In genomic region chr20:53606364-53606985, GRCh38 we compare ENCODE assay signal across 12 cellular contexts. TPM values are rescaled to one million over a fixed set of nuclear protein-coding genes. Genes with fewer than 3 reads are reported as not detected.
A peak's percentile ranks its signal among the peaks of the same experiment; 100 is the strongest.
DNase-seq lines count a peak whose midpoint lies in the region; ATAC-seq and TF ChIP-seq lines count a peak whose summit lies in the region.
"Had no signal": no experiment of that assay in that cellular context is flagged by ENCODE, and none has a peak within 500 bp of the region (broad histone marks: within the 10 kb centered on the region; RNA-seq: fewer than 3 reads in every experiment).

No MANE protein-coding gene starts in this region.

- H2BK20ac ChIP-seq in IMR-90 (ENCODE audit: low read depth, low read length): 0 out of 2 replicates have a peak overlapping the region, but pooled peaks have one; percentile 24

- H2BK5ac ChIP-seq in IMR-90 (ENCODE audit: low read depth, low read length, poor library complexity, severe bottlenecking) (no peak overlapping the region), neuronal stem cell (ENCODE audit: low read length) (no peak overlapping the region)

- H3K4me2 ChIP-seq in IMR-90 (ENCODE audit: low read depth, low read length): no peak overlapping the region
- no peak overlapping the region for H3K4me2 ChIP-seq in neuronal stem cell (ENCODE audit: insufficient read depth, low read length, poor library complexity, severe bottlenecking)

- H2BK12ac ChIP-seq in neuronal stem cell (ENCODE audit: low read length): peak overlapping the region; percentile 73

- no peak overlapping the region for H3K27ac ChIP-seq in IMR-90 (ENCODE audit: insufficient read depth, low read length)
- H3K27ac ChIP-seq in neuronal stem cell (replicated peaks; ENCODE audit: low read length): no peak overlapping the region
- H3K27ac ChIP-seq: ovary had no signal

- no peaks in the 10 kb centered on the region for H3K36me3 ChIP-seq in IMR-90 (ENCODE audit: control insufficient read depth, insufficient read depth, low read length)
- H3K36me3 ChIP-seq in neuronal stem cell (replicated peaks in 1 of 2; ENCODE audit: control insufficient read depth in 2 of 2, insufficient read depth in 2 of 2, low read length in 2 of 2): no peaks in the 10 kb centered on the region
- H3K36me3 ChIP-seq: ovary had no signal

- H3K9ac ChIP-seq in IMR-90 (ENCODE audit: low read depth, low read length) (no peak overlapping the region), neuronal stem cell (ENCODE audit: low read depth, low read length, poor library complexity) (no peak overlapping the region)

- H3K4me3 ChIP-seq in IMR-90 (ENCODE audit: insufficient read depth, low read depth, low read length) (no peak overlapping the region), astrocyte of the spinal cord (ENCODE audit: low read depth, low read length) (no peak overlapping the region), neuronal stem cell (ENCODE audit: low read length in 2 of 2) (no peak overlapping the region)
- H3K4me3 ChIP-seq: ovary had no signal

- H3K18ac ChIP-seq in IMR-90 (ENCODE audit: low read depth, low read length): no peak overlapping the region
- peak overlapping the region; percentile 11 for H3K18ac ChIP-seq in neuronal stem cell (ENCODE audit: low read length)

- H3K56ac ChIP-seq in IMR-90 (ENCODE audit: extremely low read depth, insufficient read depth, low read length): no peak overlapping the region

- no peak overlapping the region for H4K5ac ChIP-seq in IMR-90 (ENCODE audit: low read depth, low read length)

- H4K91ac ChIP-seq in IMR-90 (ENCODE audit: insufficient read depth, low read depth, low read length): no peak overlapping the region
- H4K91ac ChIP-seq in neuronal stem cell (ENCODE audit: low read depth, low read length, poor library complexity): no peak overlapping the region

- H2AFZ ChIP-seq in IMR-90 (replicated peaks; ENCODE audit: low read length, poor library complexity) (no peak overlapping the region), neuronal stem cell (ENCODE audit: low read length) (peak overlapping the region; percentile 68)

- H3K27me3 ChIP-seq in IMR-90 (ENCODE audit: control insufficient read depth, insufficient read depth, low read length) (no peaks in the 10 kb centered on the region), neuronal stem cell (ENCODE audit: control insufficient read depth in 3 of 3, insufficient read depth in 3 of 3, low read depth in 1 of 3, low read length in 3 of 3) (no peaks in the 10 kb centered on the region)
- H3K27me3 ChIP-seq: ovary had no signal

- 98% methylated on average over 7 of the region's 8 CpGs; no CpG with 5 or more reads in 1 of the 2 experiments for WGBS in IMR-90 (ENCODE audit: extremely low coverage in 2 of 2, insufficient read length in 1 of 2), 2 experiments
- WGBS in neuronal stem cell (ENCODE audit: extremely low coverage in 2 of 2, insufficient read length in 2 of 2, insufficient replicate concordance in 1 of 2), 2 donors: no CpG with 5 or more reads among the region's 8 CpGs

- H2AK9ac ChIP-seq in IMR-90 (replicated peaks; ENCODE audit: low read depth, low read length, poor library complexity): no peak overlapping the region

- no peak for TF ChIP-seq POLR2A in IMR-90 (IDR thresholded peaks at IDR 0.05; ENCODE audit: low read depth, low read length)

- peak; percentile 49 for DNase-seq in AG20443 (ENCODE audit: low spot score)
- DNase-seq in IMR-90: peak; percentile 82
- DNase-seq in astrocyte of the spinal cord (ENCODE audit: low read depth, low spot score): peak; percentile 84
- DNase-seq in neuronal stem cell (ENCODE audit: low spot score): no peak
- DNase-seq in NCI-H1092 treated with DMSO at 0.1 percent for 48 hours (lab: John Stamatoyannopoulos, UW): no peak
- DNase-seq in OCI-M2 (lab: John Stamatoyannopoulos, UW; ENCODE audit: unreplicated experiment): no peak
- no peak for DNase-seq in activated gamma-delta T cell treated with Interleukin-2 at 50 U/mL for 16 hours
- DNase-seq: Calu3, Karpas-422, kidney glomerular epithelial cell had no signal

- H3K4ac ChIP-seq in IMR-90 (ENCODE audit: low read depth, low read length) (peak overlapping the region; percentile 40; the same call in 1 of the 2 replicates), neuronal stem cell (ENCODE audit: low read length) (no peak overlapping the region)

- peaks cover 11% of the 10 kb centered on the region for H3K4me1 ChIP-seq in IMR-90 (ENCODE audit: control insufficient read depth, insufficient read depth, low read length)
- H3K4me1 ChIP-seq in neuronal stem cell (ENCODE audit: control insufficient read depth in 2 of 2, insufficient read depth in 1 of 2, low read depth in 1 of 2, low read length in 2 of 2): peaks cover 2 to 9% of the 10 kb centered on the region in 2 donors

- H3K79me1 ChIP-seq in IMR-90 (ENCODE audit: low read depth in 1 of 2, low read length in 2 of 2) (peaks cover 0 to 7% of the 10 kb centered on the region in 2 experiments; a peak in 1 of 4 replicates), neuronal stem cell (ENCODE audit: low read depth, low read length) (no peaks in the 10 kb centered on the region)

- POLR2A ChIA-PET in IMR-90 (lab: Charles Lee; ENCODE audit: unreplicated experiment): no interaction called here

- CTCF ChIA-PET in IMR-90 (lab: Yijun Ruan, JAX): interaction anchor here (0.6 kb wide), 1 partner anchor 222 kb away, joined by 4 read pairs; no protein-coding TSS in a partner anchor

- H3K14ac ChIP-seq in IMR-90 (replicated peaks; ENCODE audit: low read depth, low read length) (no peak overlapping the region), neuronal stem cell (ENCODE audit: low read length) (no peak overlapping the region)

- H4K20me1 ChIP-seq in IMR-90 (ENCODE audit: insufficient read depth, low read length): no peaks in the 10 kb centered on the region

- ATAC-seq in IMR-90 (ENCODE audit: low read depth): peak; percentile 48; the same call in 1 of the 2 replicates
- ATAC-seq in GM19455 (IDR thresholded peaks at IDR 0.05; ENCODE audit: unreplicated experiment): no peak

- no peak for TF ChIP-seq RAD21 in IMR-90 (IDR thresholded peaks at IDR 0.05; ENCODE audit: low read length)

- H2BK120ac ChIP-seq in IMR-90 (ENCODE audit: low read depth, low read length) (0 out of 2 replicates have a peak overlapping the region, but pooled peaks have one; percentile 0), neuronal stem cell (ENCODE audit: low read depth, low read length) (no peak overlapping the region)

- in situ Hi-C loops in IMR-90 (cut with MboI; ENCODE audit: low sequenced_read_pairs): no loop called here
- in situ Hi-C loops in astrocyte of the spinal cord (cut with HindIII; ENCODE audit: low sequenced_read_pairs): no loop called here

- H3K9me3 ChIP-seq in IMR-90 (ENCODE audit: control insufficient read depth, insufficient read depth, low read length): no peaks in the 10 kb centered on the region
- H3K9me3 ChIP-seq in neuronal stem cell (replicated peaks in 1 of 2; ENCODE audit: control insufficient read depth in 2 of 2, insufficient read depth in 1 of 2, low read depth in 1 of 2, low read length in 2 of 2): no peaks in the 10 kb centered on the region
- H3K9me3 ChIP-seq: ovary had no signal

- H2AK5ac ChIP-seq in IMR-90 (ENCODE audit: low read depth, low read length) (no peak overlapping the region), neuronal stem cell (ENCODE audit: low read depth, low read length) (no peak overlapping the region)

- intact Hi-C loops in IMR-90 (cut with micrococcal nuclease): no loop called here

- no peak for TF ChIP-seq CTCF in IMR-90 (conservative IDR thresholded peaks at IDR 0.05; ENCODE audit: low read depth, low read length)
- no peak for TF ChIP-seq CTCF in astrocyte of the spinal cord (IDR thresholded peaks at IDR 0.05; ENCODE audit: low read depth, low read length)

- H4K8ac ChIP-seq in IMR-90 (ENCODE audit: low read depth in 2 of 2, low read length in 2 of 2): no peak overlapping the region
- H4K8ac ChIP-seq in neuronal stem cell (ENCODE audit: low read depth, low read length): no peak overlapping the region

- H3K23ac ChIP-seq in IMR-90 (ENCODE audit: low read depth, low read length): no peak overlapping the region
- H3K23ac ChIP-seq in neuronal stem cell (ENCODE audit: low read depth, low read length, poor library complexity): no peak overlapping the region

- no peaks in the 10 kb centered on the region for H3K9me1 ChIP-seq in IMR-90 (ENCODE audit: insufficient read depth, low read length)

- H2BK15ac ChIP-seq in IMR-90 (ENCODE audit: low read depth, low read length) (no peak overlapping the region), neuronal stem cell (ENCODE audit: low read length) (no peak overlapping the region)

- dilution Hi-C loops in IMR-90 (cut with HindIII; ENCODE audit: low sequenced_read_pairs, unreplicated experiment): no loop called here

- BruUV-seq in IMR-90 (replicated peaks; lab: Mats Ljungman, UMichigan): no TSS peak

TF ChIP-seq in IMR-90, 13 proteins besides CTCF, POLR2A, EP300 and RAD21:
- TF ChIP-seq USF2 (IDR thresholded peaks at IDR 0.05; ENCODE audit: low read depth, low read length) (no peak), NFE2L2 (IDR thresholded peaks at IDR 0.05; ENCODE audit: low read depth, low read length) (no peak), RFX5 (IDR thresholded peaks at IDR 0.05; ENCODE audit: low read depth, low read length) (no peak), CHD1 (IDR thresholded peaks at IDR 0.05; ENCODE audit: low read depth, low read length) (no peak), SMC3 (IDR thresholded peaks at IDR 0.05; ENCODE audit: low read depth, low read length) (no peak), MAFK (IDR thresholded peaks at IDR 0.05; ENCODE audit: low read depth, low read length) (no peak), BHLHE40 (IDR thresholded peaks at IDR 0.05; ENCODE audit: low read depth, low read length) (no peak), RCOR1 (IDR thresholded peaks at IDR 0.05; ENCODE audit: insufficient replicate concordance, low read length) (no peak)

RNA-seq across cellular contexts. Expression of gene ZNF217, which starts 12.8 kb away (rescaled TPM):
- total RNA-seq in IMR-90 (2012; rRNA removed): 25.8 and 27.8 TPM in 2 replicates
- polyA plus RNA-seq in IMR-90 (2012; rRNA removed): 6.9 and 9.1 TPM in 2 replicates
- polyA plus RNA-seq in IMR-90 (2012; cell fraction: cytosol; rRNA removed): 2.4 and 4.1 TPM in 2 replicates
- polyA plus RNA-seq in IMR-90 (2012; cell fraction: nucleus; rRNA removed; ENCODE audit: low replicate concordance): 3.4 and 8.6 TPM in 2 replicates
- polyA plus RNA-seq in neuronal stem cell (2013, experiment 1 of 2): 31.6 TPM
- 32.6 TPM for polyA plus RNA-seq in neuronal stem cell (2013, experiment 2 of 2)

Comparison
In these comparisons a context has a peak if more than half of its experiments do, and no peak if none do; other contexts are left out.
1. DNase-seq: peak in AG20443 (single experiment), IMR-90 (single experiment) and astrocyte of the spinal cord (single experiment); none in neuronal stem cell (single experiment), NCI-H1092 treated with DMSO at 0.1 percent for 48 hours (single experiment), OCI-M2 (single experiment) and activated gamma-delta T cell treated with Interleukin-2 at 50 U/mL for 16 hours (single experiment).